In the genomic region with DNA sequence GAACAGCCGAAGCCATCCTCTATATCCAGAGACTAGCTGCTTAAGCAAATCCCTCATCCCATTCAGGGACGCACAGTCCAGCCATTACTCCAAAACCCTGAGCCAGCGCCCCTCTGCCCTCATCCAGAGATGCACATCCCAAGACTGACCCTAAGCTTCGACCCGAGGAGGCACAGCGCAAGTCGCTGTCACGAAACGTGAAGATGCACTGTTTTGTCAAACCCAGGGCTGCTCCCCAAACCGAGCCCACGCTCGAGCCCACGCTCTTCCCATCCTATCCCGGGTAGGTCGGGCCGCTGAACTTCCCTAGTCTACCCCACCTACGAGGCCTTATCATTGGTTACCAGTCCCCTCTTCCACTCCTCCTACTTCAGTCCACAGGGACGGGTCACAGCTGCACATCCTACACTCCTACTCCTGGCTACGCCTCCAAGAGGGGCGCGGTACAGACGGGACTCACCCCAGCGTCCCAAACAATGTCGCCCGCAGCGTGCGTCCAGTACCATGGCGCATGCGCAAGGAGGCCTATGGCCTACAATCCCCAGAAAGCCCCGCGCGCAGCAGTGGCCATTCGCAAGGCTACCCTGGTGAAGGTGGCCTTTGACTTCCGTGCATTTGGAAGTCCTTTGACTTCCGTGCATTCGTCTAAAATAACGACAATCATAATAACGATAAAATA, we compare ENCODE assay signal across 1 cellular context.
TF ChIP-seq lines count a peak whose summit lies in the region.

A gene (minus strand): TSS at position 501 of the 679 bp plus-strand sequence. CDS start 4,395 bp downstream, outside the sequence.

TF ChIP-seq in GM23338, 12 proteins besides CTCF, POLR2A, EP300 and RAD21 (continued from another document):
- TF ChIP-seq EZH2 (IDR thresholded peaks at IDR 0.05; ENCODE audit: low read depth, unreplicated experiment), result no peak
- TF ChIP-seq EZH2phosphoT487 (IDR thresholded peaks at IDR 0.05; ENCODE audit: unreplicated experiment), result no peak
- no peak for TF ChIP-seq ZNF114 (CRISPR knock-in tag; IDR thresholded peaks at IDR 0.05)
- no peak for TF ChIP-seq JUNB (IDR thresholded peaks at IDR 0.05; ENCODE audit: unreplicated experiment)
- TF ChIP-seq, protein P1, sequence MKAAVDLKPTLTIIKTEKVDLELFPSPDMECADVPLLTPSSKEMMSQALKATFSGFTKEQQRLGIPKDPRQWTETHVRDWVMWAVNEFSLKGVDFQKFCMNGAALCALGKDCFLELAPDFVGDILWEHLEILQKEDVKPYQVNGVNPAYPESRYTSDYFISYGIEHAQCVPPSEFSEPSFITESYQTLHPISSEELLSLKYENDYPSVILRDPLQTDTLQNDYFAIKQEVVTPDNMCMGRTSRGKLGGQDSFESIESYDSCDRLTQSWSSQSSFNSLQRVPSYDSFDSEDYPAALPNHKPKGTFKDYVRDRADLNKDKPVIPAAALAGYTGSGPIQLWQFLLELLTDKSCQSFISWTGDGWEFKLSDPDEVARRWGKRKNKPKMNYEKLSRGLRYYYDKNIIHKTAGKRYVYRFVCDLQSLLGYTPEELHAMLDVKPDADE (IDR thresholded peaks at IDR 0.05), result peak; percentile 87
- TF ChIP-seq POLR2AphosphoS5 (IDR thresholded peaks at IDR 0.05; ENCODE audit: low read depth), result peak; percentile 67
- TF ChIP-seq STAT1 (IDR thresholded peaks at IDR 0.05; ENCODE audit: unreplicated experiment), result no peak
- TF ChIP-seq NANOG (IDR thresholded peaks at IDR 0.05; ENCODE audit: borderline replicate concordance), result no peak
- peak; percentile 60 for TF ChIP-seq CREB1 (CRISPR knock-in tag; IDR thresholded peaks at IDR 0.05; ENCODE audit: low read depth)
- no peak for TF ChIP-seq ZNF331 (CRISPR knock-in tag; IDR thresholded peaks at IDR 0.05; ENCODE audit: low read depth)
